ENCODE assay signal across 8 cellular contexts in genomic region chr16:8621572-8622314, GRCh38. TPM values are rescaled to one million over a fixed set of nuclear protein-coding genes. Genes with fewer than 3 reads are reported as not detected.
DNase-seq lines count a peak whose midpoint lies in the region; ATAC-seq and TF ChIP-seq lines count a peak whose summit lies in the region.

METTL22 (plus strand) TSS chr16:8621698; CDS start chr16:8625666, 3,968 bp downstream.

- no peaks in the 10 kb centered on the region for H3K9me3 Mint-ChIP-seq in natural killer cell treated with Interleukin-12 subunit alpha and Interleukin-12 subunit beta and Interleukin-15 and Interleukin-18, amount 100 ng/mL, for 72 hours

- H3K9me2 ChIP-seq in Loucy (replicated peaks; ENCODE audit: low read depth, low read length) = no peaks in the 10 kb centered on the region

- TF ChIP-seq POLR2A in Raji (IDR thresholded peaks at IDR 0.05; ENCODE audit: insufficient read depth, low read depth, low read length) = peak; percentile 79

- H3K36me3 ChIP-seq in Loucy (ENCODE audit: insufficient read depth, low read length) = peaks cover 6% of the 10 kb centered on the region; the same call in 1 of the 2 replicates

- peak within 1 kb of the TSS; percentile 93 for H3K4me3 Mint-ChIP-seq in natural killer cell treated with Interleukin-12 subunit alpha and Interleukin-12 subunit beta and Interleukin-15 and Interleukin-18, amount 100 ng/mL, for 72 hours

- peak within 1 kb of the TSS; percentile 76 for H3K4me2 ChIP-seq in Loucy (ENCODE audit: low read depth, low read length, poor library complexity, severe bottlenecking)

- H2AFZ ChIP-seq in Loucy (ENCODE audit: low read length) = peak within 1 kb of the TSS; percentile 84

- H3K9ac ChIP-seq in Loucy (ENCODE audit: low read depth, low read length, poor library complexity, severe bottlenecking) = peak within 1 kb of the TSS; percentile 95

- no peaks in the 10 kb centered on the region for H3K27me3 Mint-ChIP-seq in natural killer cell treated with Interleukin-12 subunit alpha and Interleukin-12 subunit beta and Interleukin-15 and Interleukin-18, amount 100 ng/mL, for 72 hours

- TF ChIP-seq CTCF in Loucy (conservative IDR thresholded peaks at IDR 0.05; ENCODE audit: low read length) = no peak
- TF ChIP-seq CTCF in fibroblast of the aortic adventitia (IDR thresholded peaks at IDR 0.05; ENCODE audit: insufficient read depth, low read length) = no peak

- H3K9me3 ChIP-seq in Loucy (ENCODE audit: insufficient read depth, low read depth, low read length) = no peaks in the 10 kb centered on the region

- DNase-seq in EL (peak; percentile 84), H4 (ENCODE audit: low spot score) (peak; percentile 77), fibroblast of the aortic adventitia (ENCODE audit: low read depth) (peak; percentile 84)
- peak; percentile 82 for DNase-seq in activated effector memory CD4-positive, alpha-beta T cell treated with Interleukin-2 at 50 U/mL for 16 hours
- peak; percentile 95 for DNase-seq in natural killer cell treated with Interleukin-12 subunit alpha and Interleukin-12 subunit beta and Interleukin-15 and Interleukin-18, amount 100 ng/mL, for 72 hours (ENCODE audit: low spot score)
- peak; percentile 89 for DNase-seq in stimulated activated naive CD4-positive, alpha-beta T cell treated with Interleukin-2 at 50 U/mL for 16 hours (lab: John Stamatoyannopoulos, UW)

- H3K27ac Mint-ChIP-seq in natural killer cell treated with Interleukin-12 subunit alpha and Interleukin-12 subunit beta and Interleukin-15 and Interleukin-18, amount 100 ng/mL, for 72 hours = peak within 1 kb of the TSS; percentile 64 to 92

- peaks cover 12% of the 10 kb centered on the region for H4K20me1 ChIP-seq in Loucy (ENCODE audit: insufficient read depth, low read length, poor library complexity, severe bottlenecking)

- peak; percentile 98 to 99 for ATAC-seq in natural killer cell treated with Interleukin-12 subunit alpha and Interleukin-12 subunit beta and Interleukin-15 and Interleukin-18, amount 100 ng/mL, for 72 hours

- H3F3A ChIP-seq in Loucy (ENCODE audit: low read depth) = no peaks in the 10 kb centered on the region

- H3K4me1 Mint-ChIP-seq in natural killer cell treated with Interleukin-12 subunit alpha and Interleukin-12 subunit beta and Interleukin-15 and Interleukin-18, amount 100 ng/mL, for 72 hours (ENCODE audit: low read depth in 2 of 2) = peaks cover 12 to 13% of the 10 kb centered on the region in 2 donors

- H3K79me2 ChIP-seq in Loucy (ENCODE audit: insufficient read depth, low read length) = peaks cover 27% of the 10 kb centered on the region

- H3K4me1 ChIP-seq in Loucy (ENCODE audit: insufficient read depth, low read length, poor library complexity, severe bottlenecking) = peaks cover 7% of the 10 kb centered on the region

- H3K27me3 ChIP-seq in Loucy (ENCODE audit: insufficient read depth, low read length, poor library complexity, severe bottlenecking) = no peaks in the 10 kb centered on the region

- peak within 1 kb of the TSS; percentile 80 for H3K4me3 ChIP-seq in Loucy (ENCODE audit: low read length, poor library complexity, severe bottlenecking)
- H3K4me3 ChIP-seq in fibroblast of the aortic adventitia (ENCODE audit: low read depth, low read length) = peak within 1 kb of the TSS; percentile 99

- peaks cover under 1% of the 10 kb centered on the region for H3K36me3 Mint-ChIP-seq in natural killer cell treated with Interleukin-12 subunit alpha and Interleukin-12 subunit beta and Interleukin-15 and Interleukin-18, amount 100 ng/mL, for 72 hours

RNA-seq across cellular contexts. Expression of gene METTL22, which starts in this region (rescaled TPM):
- 16.1 and 17.1 TPM in 2 replicates for total RNA-seq in H4 (2014; rRNA removed; shearing (Covaris generic))
- 21.7 and 59.1 TPM in 2 replicates for total RNA-seq in fibroblast of the aortic adventitia (ENCODE audit: low replicate concordance)
- total RNA-seq in natural killer cell treated with Interleukin-12 subunit alpha and Interleukin-12 subunit beta and Interleukin-15 and Interleukin-18, amount 100 ng/mL, for 72 hours = 10 to 100 TPM; 29.8 to 65.9 TPM

Comparison
In these comparisons a context has a peak if more than half of its experiments do, and no peak if none do; other contexts are left out.
1. Peak in every context shown above with its lines: DNase-seq, ATAC-seq and H3K4me3 ChIP-seq.